Comparison of ENCODE assay signal across 4 cellular contexts in the genomic region with DNA sequence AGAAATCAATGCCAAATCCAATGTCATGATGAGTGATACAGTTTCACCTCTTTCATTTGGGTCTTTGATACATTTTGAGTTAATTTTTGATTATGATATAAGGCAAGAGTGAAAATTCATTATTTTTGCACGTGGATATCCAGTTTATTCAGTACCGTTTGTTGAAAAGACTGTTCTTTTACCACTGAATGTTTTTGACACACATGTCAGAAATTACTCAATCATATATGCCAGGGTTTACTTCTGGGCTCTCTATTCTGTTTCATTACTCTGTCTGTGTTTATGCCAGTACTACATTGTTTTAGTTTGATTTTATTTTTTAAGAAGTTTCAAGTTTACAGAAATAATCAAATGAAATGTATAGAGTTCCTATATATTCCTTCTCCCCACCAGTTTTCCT.
"Had no signal": no experiment of that assay in that cellular context is flagged by ENCODE, and none has a peak within 500 bp of the region (broad histone marks: within the 10 kb centered on the region; RNA-seq: fewer than 3 reads in every experiment).

No MANE protein-coding gene starts in this region.

- DNase-seq: IMR-90, KBM-7 had no signal

- H3K27ac ChIP-seq: HL-60 had no signal

- H3K4me3 ChIP-seq: K562 had no signal
